14 cellular contexts compared by ENCODE assay signal in genomic region chr20:36402708-36403107, GRCh38.
"Had no signal": no experiment of that assay in that cellular context is flagged by ENCODE, and none has a peak within 500 bp of the region (broad histone marks: within the 10 kb centered on the region; RNA-seq: fewer than 3 reads in every experiment).

No MANE protein-coding gene starts in this region.

- ATAC-seq: esophagus mucosa; heart right ventricle; naive thymus-derived CD8-positive, alpha-beta T cell; psoas muscle; right lobe of liver; stimulated activated memory B cell treated with anti-CD40 and anti-IgM and Interleukin-4, amounts not matched to agents 10 μg/mL and 1 μg/mL and 100 μg/mL, for 72 hours; stimulated activated naive CD8-positive, alpha-beta T cell treated with anti-CD3 and anti-CD28 coated beads, Interleukin-15, amount 100 ng/mL, for 72 hours; upper lobe of right lung had no signal

- H3K4me3 Mint-ChIP-seq: naive thymus-derived CD8-positive, alpha-beta T cell; stimulated activated memory B cell treated with anti-CD40 and anti-IgM and Interleukin-4, amounts not matched to agents 10 μg/mL and 1 μg/mL and 100 μg/mL, for 72 hours; stimulated activated naive CD8-positive, alpha-beta T cell treated with anti-CD3 and anti-CD28 coated beads, Interleukin-15, amount 100 ng/mL, for 72 hours had no signal

- H3K36me3 Mint-ChIP-seq: stimulated activated memory B cell treated with anti-CD40 and anti-IgM and Interleukin-4, amounts not matched to agents 10 μg/mL and 1 μg/mL and 100 μg/mL, for 72 hours had no signal

- H3K9me3 Mint-ChIP-seq: stimulated activated naive CD8-positive, alpha-beta T cell treated with anti-CD3 and anti-CD28 coated beads, Interleukin-15, amount 100 ng/mL, for 72 hours had no signal

- H3K4me1 Mint-ChIP-seq: stimulated activated naive CD8-positive, alpha-beta T cell treated with anti-CD3 and anti-CD28 coated beads, Interleukin-15, amount 100 ng/mL, for 72 hours had no signal

- H3K27ac Mint-ChIP-seq: stimulated activated memory B cell treated with anti-CD40 and anti-IgM and Interleukin-4, amounts not matched to agents 10 μg/mL and 1 μg/mL and 100 μg/mL, for 72 hours; stimulated activated naive CD8-positive, alpha-beta T cell treated with anti-CD3 and anti-CD28 coated beads, Interleukin-15, amount 100 ng/mL, for 72 hours had no signal

- DNase-seq: effector memory CD4-positive, alpha-beta T cell; heart right ventricle; hypothalamus; kidney glomerular epithelial cell; naive thymus-derived CD8-positive, alpha-beta T cell; psoas muscle; retina; right lobe of liver; stimulated activated CD4-positive, alpha-beta T cell treated with anti-CD3 and anti-CD28 coated beads, Interleukin-4, amount 100 ng/mL, for 24 hours; stimulated activated naive CD8-positive, alpha-beta T cell treated with anti-CD3 and anti-CD28 coated beads, Interleukin-15, amount 100 ng/mL, for 72 hours; testis; upper lobe of right lung had no signal
